10 cellular contexts compared by ENCODE assay signal in the genomic region with DNA sequence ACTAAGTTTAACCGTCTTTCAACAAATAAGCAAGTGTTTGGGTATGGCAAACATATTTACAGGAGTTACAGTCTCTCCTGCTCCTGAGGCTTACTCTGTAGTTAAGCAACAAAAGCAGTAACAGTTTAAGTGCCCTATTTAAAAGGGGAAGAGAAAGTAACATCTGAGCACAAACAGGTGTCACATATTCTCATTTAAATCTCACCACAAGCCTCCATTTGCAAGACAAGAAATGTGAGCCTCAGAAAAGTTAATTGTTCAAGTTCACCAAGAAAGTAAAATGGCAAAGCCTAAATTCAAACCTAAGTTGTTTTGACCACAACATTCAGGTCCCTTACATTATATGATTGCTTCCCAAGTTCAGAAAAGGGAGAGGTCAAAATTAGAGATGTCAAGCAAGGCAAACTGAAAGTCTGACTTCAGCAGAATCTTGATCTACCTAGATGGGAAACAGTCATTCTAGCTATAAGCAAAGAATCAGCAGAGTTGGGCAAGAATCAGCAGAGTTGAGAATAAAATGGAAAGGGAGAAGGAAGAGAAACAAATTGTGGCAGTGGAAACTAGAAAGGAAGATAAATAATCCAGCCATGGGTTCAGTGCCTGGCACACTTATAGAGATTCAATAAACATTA.
A peak's percentile ranks its signal among the peaks of the same experiment; 100 is the strongest.
DNase-seq lines count a peak whose midpoint lies in the region; ATAC-seq, FAIRE-seq and TF ChIP-seq lines count a peak whose summit lies in the region.
"Had no signal": no experiment of that assay in that cellular context is flagged by ENCODE, and none has a peak within 500 bp of the region (broad histone marks: within the 10 kb centered on the region; RNA-seq: fewer than 3 reads in every experiment).

No MANE protein-coding gene starts in this region.

- 98% methylated on average over 1 of the region's 1 CpG for WGBS in HepG2 (ENCODE audit: low lambda C conversion rate)
- WGBS in hepatocyte (ENCODE audit: low lambda C conversion rate, missing lambda C conversion rate), result 80% methylated on average over 1 of the region's 1 CpG

- FAIRE-seq in GM19239 (lab: Jason Lieb, UNC) (peak; percentile 99), HepG2 (lab: Jason Lieb, UNC) (no peak)

- H3K4me3 ChIP-seq in KMS-11 (IDR thresholded peaks at IDR 0.05; ENCODE audit: insufficient read depth, low read depth, low read length) (no peak overlapping the region), HepG2 (replicated peaks in 1 of 3; ENCODE audit: insufficient read depth in 1 of 3, low read depth in 2 of 3, low read length in 3 of 3) (no peak overlapping the region), hepatocyte (no peak overlapping the region), vagina (no peak overlapping the region)
- H3K4me3 ChIP-seq: thyroid gland had no signal

- no peak for TF ChIP-seq EP300 in HepG2 (IDR thresholded peaks at IDR 0.05; ENCODE audit: low read depth in 2 of 2, low read length in 2 of 2)
- no peak for TF ChIP-seq EP300 in HepG2 (CRISPR knock-in tag; IDR thresholded peaks at IDR 0.05; ENCODE audit: borderline replicate concordance)

- no peaks in the 10 kb centered on the region for H3K79me2 ChIP-seq in KMS-11 (ENCODE audit: insufficient read depth, low read depth)
- H3K79me2 ChIP-seq in HepG2 (ENCODE audit: insufficient read depth, low read length), result no peaks in the 10 kb centered on the region
- H3K79me2 ChIP-seq in hepatocyte, result peaks cover 2% of the 10 kb centered on the region

- H3K36me3 ChIP-seq in KMS-11 (ENCODE audit: insufficient read depth) (no peaks in the 10 kb centered on the region), HepG2 (replicated peaks in 1 of 2; ENCODE audit: control insufficient read depth in 1 of 2, insufficient read depth in 2 of 2, low read length in 2 of 2) (peaks cover 2 to 18% of the 10 kb centered on the region in 2 experiments; a peak in 3 of 5 replicates), hepatocyte (replicated peaks; ENCODE audit: insufficient read depth, low read depth) (no peaks in the 10 kb centered on the region), vagina (no peaks in the 10 kb centered on the region)
- H3K36me3 ChIP-seq: thyroid gland had no signal

- TF ChIP-seq CTCF in KMS-11 (conservative IDR thresholded peaks at IDR 0.05; ENCODE audit: low read depth, low read length) (no peak), HepG2 (CRISPR knock-in tag; IDR thresholded peaks at IDR 0.05) (no peak), hepatocyte (IDR thresholded peaks at IDR 0.05; ENCODE audit: poor library complexity) (no peak), vagina (IDR thresholded peaks at IDR 0.05) (no peak)

- no peak for TF ChIP-seq POLR2A in HepG2 (IDR thresholded peaks at IDR 0.05; ENCODE audit: insufficient read depth in 1 of 2, low read depth in 2 of 2, low read length in 2 of 2)
- TF ChIP-seq POLR2A in vagina (IDR thresholded peaks at IDR 0.05), result no peak

- no peaks in the 10 kb centered on the region for H3K27me3 ChIP-seq in KMS-11 (ENCODE audit: insufficient read depth, low read depth)
- H3K27me3 ChIP-seq in HepG2 (ENCODE audit: control insufficient read depth in 1 of 2, insufficient read depth in 2 of 2, low read length in 2 of 2), result no peaks in the 10 kb centered on the region
- no peaks in the 10 kb centered on the region for H3K27me3 ChIP-seq in hepatocyte
- H3K27me3 ChIP-seq in vagina, result no peaks in the 10 kb centered on the region
- H3K27me3 ChIP-seq: thyroid gland had no signal

- CTCF ChIA-PET in HepG2 (lab: Yijun Ruan, JAX; ENCODE audit: low intra/inter-chr PET ratio, low total read pairs), result no interaction called here

- H3K9me2 ChIP-seq in hepatocyte (replicated peaks; ENCODE audit: insufficient read depth), result no peaks in the 10 kb centered on the region

- intact Hi-C loops in HepG2 (cut with micrococcal nuclease; ENCODE audit: unreplicated experiment), result no loop called here
- intact Hi-C loops in vagina (cut with DNase I), result no loop called here

- peaks cover 85% of the 10 kb centered on the region for H3K4me1 ChIP-seq in KMS-11 (ENCODE audit: low read depth, poor library complexity, severe bottlenecking)
- no peaks in the 10 kb centered on the region for H3K4me1 ChIP-seq in HepG2 (ENCODE audit: insufficient read depth, low read length)
- H3K4me1 ChIP-seq in hepatocyte (ENCODE audit: insufficient read depth), result no peaks in the 10 kb centered on the region
- no peaks in the 10 kb centered on the region for H3K4me1 ChIP-seq in vagina

- H2AFZ ChIP-seq in KMS-11 (ENCODE audit: low read depth) (no peak overlapping the region), HepG2 (ENCODE audit: low read length) (no peak overlapping the region), hepatocyte (no peak overlapping the region)

- H3K27me3 Mint-ChIP-seq in memory B cell, result no peaks in the 10 kb centered on the region

- H4K20me1 ChIP-seq in KMS-11 (ENCODE audit: insufficient read depth) (no peaks in the 10 kb centered on the region), HepG2 (ENCODE audit: insufficient read depth, low read length) (no peaks in the 10 kb centered on the region), hepatocyte (ENCODE audit: insufficient read depth, poor library complexity, severe bottlenecking) (no peaks in the 10 kb centered on the region)

- in situ Hi-C loops in HepG2 (cut with HindIII; ENCODE audit: extremely low pct_ligation_motif_present, low pct_unique_long_range_greater_than_20kb), result no loop called here

- H3K27ac ChIP-seq in KMS-11, result peak overlapping the region; percentile 72
- no peak overlapping the region for H3K27ac ChIP-seq in HepG2 (ENCODE audit: extremely low read length, insufficient read depth, low read length)
- H3K27ac ChIP-seq in hepatocyte, result no peak overlapping the region
- no peak overlapping the region for H3K27ac ChIP-seq in vagina
- H3K27ac ChIP-seq: thyroid gland had no signal

- peak overlapping the region; percentile 64 for H3K4me2 ChIP-seq in KMS-11
- H3K4me2 ChIP-seq in HepG2 (ENCODE audit: low read depth, low read length), result no peak overlapping the region
- no peak overlapping the region for H3K4me2 ChIP-seq in hepatocyte

- H3K9me3 ChIP-seq in HepG2 (ENCODE audit: low read length) (no peaks in the 10 kb centered on the region), hepatocyte (ENCODE audit: low read depth) (no peaks in the 10 kb centered on the region), vagina (no peaks in the 10 kb centered on the region)
- H3K9me3 ChIP-seq: thyroid gland had no signal

- BruUV-seq in HepG2 (replicated peaks; lab: Mats Ljungman, UMichigan), result no TSS peak

- peaks cover 2% of the 10 kb centered on the region for H3K9me3 Mint-ChIP-seq in memory B cell

- H3K4me3 Mint-ChIP-seq in memory B cell, result peak overlapping the region; percentile 55

- ATAC-seq in HG02852 (IDR thresholded peaks at IDR 0.05; ENCODE audit: unreplicated experiment) (peak; percentile 94), memory B cell (ENCODE audit: low read depth) (peak; percentile 97), HepG2 (no peak)

- H3K9ac ChIP-seq in KMS-11 (peak overlapping the region; percentile 15; the same call in 1 of the 2 replicates), HepG2 (ENCODE audit: insufficient read depth, low read depth, low read length) (no peak overlapping the region)

- peaks cover 42% of the 10 kb centered on the region for H3K4me1 Mint-ChIP-seq in memory B cell

- H3K27ac Mint-ChIP-seq in memory B cell, result peak overlapping the region; percentile 100

- POLR2A ChIA-PET in HepG2 (lab: Yijun Ruan, JAX), result no interaction called here

- DNase-seq in GM19239 (ENCODE audit: insufficient read length, low spot score) (peak; percentile 25), memory B cell (ENCODE audit: low spot score in 2 of 2) (peak; percentile 19 to 43), HepG2 (ENCODE audit: low spot score) (no peak), hepatocyte (ENCODE audit: low spot score) (no peak), vagina (ENCODE audit: extremely low spot score in 2 of 2) (no peak), NCI-H1092 (lab: John Stamatoyannopoulos, UW) (no peak)
- DNase-seq: NCI-H1436 treated with DMSO at 0.1 percent for 48 hours, thyroid gland had no signal

- no peak for TF ChIP-seq RAD21 in HepG2 (CRISPR knock-in tag; IDR thresholded peaks at IDR 0.05)

- peaks cover 24% of the 10 kb centered on the region for H3K36me3 Mint-ChIP-seq in memory B cell

TF ChIP-seq in HepG2, 621 proteins besides CTCF, POLR2A, EP300 and RAD21 (continues in another document):
- TF ChIP-seq MTA1 (CRISPR knock-in tag; IDR thresholded peaks at IDR 0.05; ENCODE audit: borderline replicate concordance), result no peak
- TF ChIP-seq, protein P1, sequence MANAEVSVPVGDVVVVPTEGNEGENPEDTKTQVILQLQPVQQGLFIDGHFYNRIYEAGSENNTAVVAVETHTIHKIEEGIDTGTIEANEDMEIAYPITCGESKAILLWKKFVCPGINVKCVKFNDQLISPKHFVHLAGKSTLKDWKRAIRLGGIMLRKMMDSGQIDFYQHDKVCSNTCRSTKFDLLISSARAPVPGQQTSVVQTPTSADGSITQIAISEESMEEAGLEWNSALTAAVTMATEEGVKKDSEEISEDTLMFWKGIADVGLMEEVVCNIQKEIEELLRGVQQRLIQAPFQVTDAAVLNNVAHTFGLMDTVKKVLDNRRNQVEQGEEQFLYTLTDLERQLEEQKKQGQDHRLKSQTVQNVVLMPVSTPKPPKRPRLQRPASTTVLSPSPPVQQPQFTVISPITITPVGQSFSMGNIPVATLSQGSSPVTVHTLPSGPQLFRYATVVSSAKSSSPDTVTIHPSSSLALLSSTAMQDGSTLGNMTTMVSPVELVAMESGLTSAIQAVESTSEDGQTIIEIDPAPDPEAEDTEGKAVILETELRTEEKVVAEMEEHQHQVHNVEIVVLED (CRISPR knock-in tag; IDR thresholded peaks at IDR 0.05; ENCODE audit: borderline replicate concordance), result no peak
- TF ChIP-seq TMF1 (CRISPR knock-in tag; IDR thresholded peaks at IDR 0.05; ENCODE audit: low read depth), result no peak
- TF ChIP-seq PHF5A (CRISPR knock-in tag; IDR thresholded peaks at IDR 0.05; ENCODE audit: low read depth, unreplicated experiment), result no peak
- TF ChIP-seq ZNF629 (CRISPR knock-in tag; conservative IDR thresholded peaks at IDR 0.05), result no peak
- TF ChIP-seq ETV6 (CRISPR knock-in tag; conservative IDR thresholded peaks at IDR 0.05), result no peak
- TF ChIP-seq TBX3 (IDR thresholded peaks at IDR 0.05; ENCODE audit: borderline replicate concordance), result no peak
- no peak for TF ChIP-seq ARID2 (CRISPR knock-in tag; IDR thresholded peaks at IDR 0.05; ENCODE audit: borderline replicate concordance)
- TF ChIP-seq ZNF549 (CRISPR knock-in tag; IDR thresholded peaks at IDR 0.05), result no peak
- TF ChIP-seq, protein P2, sequence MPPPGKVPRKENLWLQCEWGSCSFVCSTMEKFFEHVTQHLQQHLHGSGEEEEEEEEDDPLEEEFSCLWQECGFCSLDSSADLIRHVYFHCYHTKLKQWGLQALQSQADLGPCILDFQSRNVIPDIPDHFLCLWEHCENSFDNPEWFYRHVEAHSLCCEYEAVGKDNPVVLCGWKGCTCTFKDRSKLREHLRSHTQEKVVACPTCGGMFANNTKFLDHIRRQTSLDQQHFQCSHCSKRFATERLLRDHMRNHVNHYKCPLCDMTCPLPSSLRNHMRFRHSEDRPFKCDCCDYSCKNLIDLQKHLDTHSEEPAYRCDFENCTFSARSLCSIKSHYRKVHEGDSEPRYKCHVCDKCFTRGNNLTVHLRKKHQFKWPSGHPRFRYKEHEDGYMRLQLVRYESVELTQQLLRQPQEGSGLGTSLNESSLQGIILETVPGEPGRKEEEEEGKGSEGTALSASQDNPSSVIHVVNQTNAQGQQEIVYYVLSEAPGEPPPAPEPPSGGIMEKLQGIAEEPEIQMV (CRISPR knock-in tag; IDR thresholded peaks at IDR 0.05; ENCODE audit: low read depth), result no peak

Comparison
In these comparisons a context has a peak if more than half of its experiments do, and no peak if none do; other contexts are left out.
1. DNase-seq: peak in GM19239 (single experiment) and memory B cell (2 of 2); none in HepG2 (single experiment), hepatocyte (single experiment), vagina (0 of 2) and NCI-H1092 (single experiment).